In the genomic region with DNA sequence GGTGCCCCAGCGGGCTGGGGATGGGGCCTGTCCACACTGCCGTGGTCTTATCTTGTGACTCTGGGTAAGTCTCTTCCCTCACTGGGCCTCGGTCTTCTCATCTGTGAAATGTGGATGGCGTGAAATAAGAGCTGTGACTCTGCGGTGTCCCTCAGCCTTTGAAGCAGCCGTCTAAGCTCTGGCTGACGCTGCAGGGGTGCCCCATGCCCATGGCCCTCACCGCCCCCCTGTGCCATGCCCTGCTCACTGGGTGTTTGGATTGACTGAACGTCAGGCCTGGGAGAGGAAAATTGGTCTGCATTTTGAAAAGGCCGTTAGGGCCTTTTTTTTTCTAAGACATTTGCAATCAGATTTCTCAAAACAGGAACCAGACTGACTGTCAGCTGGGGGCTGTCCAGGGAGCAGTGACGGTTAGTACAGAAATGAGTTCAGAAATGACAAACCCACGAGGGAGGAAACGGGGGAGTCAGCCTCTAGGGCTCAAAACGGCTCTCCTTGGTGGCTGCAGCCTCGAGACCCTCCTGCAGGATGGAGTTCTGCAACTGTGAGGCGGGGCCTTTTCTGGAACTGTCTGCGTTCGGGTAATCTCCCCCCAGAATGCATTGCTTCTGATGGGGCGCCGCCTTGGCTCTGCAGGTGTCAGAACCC, we compare ENCODE assay signal across 8 cellular contexts. TPM values are rescaled to one million over a fixed set of nuclear protein-coding genes. Genes with fewer than 3 reads are reported as not detected.
DNase-seq lines count a peak whose midpoint lies in the region; ATAC-seq, FAIRE-seq and TF ChIP-seq lines count a peak whose summit lies in the region.

No MANE protein-coding gene starts in this region.

- H3K4me1 ChIP-seq in psoas muscle, result peaks cover 59% of the 10 kb centered on the region

- H3K36me3 ChIP-seq in psoas muscle (ENCODE audit: insufficient read depth in 1 of 2, low read depth in 1 of 2), result peaks cover 0 to 14% of the 10 kb centered on the region in 2 donors

- 62 to 69% (median 64%) methylated on average over 20 of the region's 20 CpGs for WGBS in psoas muscle, 3 donors

- no peaks in the 10 kb centered on the region for H3K27me3 ChIP-seq in psoas muscle (ENCODE audit: insufficient read depth in 3 of 3, low read length in 2 of 3)

- TF ChIP-seq CTCF in psoas muscle (IDR thresholded peaks at IDR 0.05), result no peak

- H3K4me3 ChIP-seq in psoas muscle, result peak overlapping the region; percentile 91

- intact Hi-C loops in psoas muscle (cut with DNase I), result loop anchor here in 1 of 2 donors (5.0 to 10.0 kb wide), 2 partner anchors 34 to 117 kb away; a partner anchor contains a TSS

- FAIRE-seq in GM18507 (lab: Jason Lieb, UNC), result peak; percentile 94

- H3K9me3 ChIP-seq in psoas muscle, result no peaks in the 10 kb centered on the region

- H3K27ac ChIP-seq in epithelial cell of prostate (peak overlapping the region; percentile 66), psoas muscle (peak overlapping the region; percentile 69)

- ATAC-seq in HG03196 (IDR thresholded peaks at IDR 0.05; ENCODE audit: unreplicated experiment) (peak; percentile 28), psoas muscle (no peak)

- DNase-seq in GM18507 (ENCODE audit: extremely low spot score, insufficient read length, low read depth), result no peak
- peak; percentile 83 for DNase-seq in activated CD4-positive, alpha-beta T cell treated with anti-CD3 and anti-CD28 coated beads for 48 hours
- DNase-seq in epithelial cell of prostate (ENCODE audit: low read depth, low spot score), result no peak
- peak in 1 of 2 donors; percentile 57 for DNase-seq in psoas muscle
- DNase-seq in DMS53 (lab: John Stamatoyannopoulos, UW), result no peak
- DNase-seq in glomerular visceral epithelial cell (ENCODE audit: extremely low spot score), result no peak
- no peak for DNase-seq in NCI-H1436 (lab: John Stamatoyannopoulos, UW)

RNA-seq across cellular contexts. Expression of a gene that starts 1.9 kb away (rescaled TPM):
- 10 to 100 TPM; 41.7 to 46.8 (median 46.1) TPM for total RNA-seq in psoas muscle
- 10 to 100 TPM; 37.3 to 56.8 (median 46.2) TPM for polyA plus RNA-seq in psoas muscle

RNA-seq across cellular contexts. Expression of a gene that starts 20.9 kb away (rescaled TPM):
- total RNA-seq in psoas muscle, result 1 to 10 TPM; 4.1 to 8.6 (median 7.8) TPM
- polyA plus RNA-seq in psoas muscle, result 1 to 10 TPM; 4.6 to 7.0 (median 5.9) TPM

RNA-seq across cellular contexts. Expression of a gene that starts 35.2 kb away (rescaled TPM):
- total RNA-seq in psoas muscle, result 10 to 100 TPM in 1 of 4 donors, 1 to 10 TPM in 3; 3.7 to 10.1 (median 6.9) TPM
- polyA plus RNA-seq in psoas muscle, result 1 to 10 TPM; 3.0 to 5.0 (median 4.2) TPM
